Comparison of ENCODE assay signal across 7 cellular contexts in the genomic region with DNA sequence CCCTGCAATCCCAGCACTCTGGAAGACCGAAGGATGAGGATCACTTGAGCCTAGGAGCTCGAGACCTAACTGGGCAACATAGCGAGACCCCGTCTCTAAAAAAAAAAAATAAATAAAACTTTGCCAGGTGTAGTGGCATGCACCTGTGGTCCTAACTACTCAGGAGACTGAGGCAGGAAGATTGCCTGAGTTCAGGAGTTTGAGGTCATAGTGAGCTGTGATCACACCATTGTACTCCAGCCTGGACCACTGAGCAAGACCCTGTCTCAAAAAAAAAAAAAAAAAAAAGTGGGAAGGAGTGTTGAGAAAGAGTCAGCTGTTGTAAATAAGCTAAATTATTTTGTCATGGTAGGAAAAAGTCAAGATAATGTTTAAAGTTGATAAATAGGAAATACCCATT.
"Had no signal": no experiment of that assay in that cellular context is flagged by ENCODE, and none has a peak within 500 bp of the region (broad histone marks: within the 10 kb centered on the region; RNA-seq: fewer than 3 reads in every experiment).

No MANE protein-coding gene starts in this region.

- H3K27ac Mint-ChIP-seq: GM23338, H9, HFFc6 had no signal

- H3K4me3 Mint-ChIP-seq: GM23338, H9, HFFc6 had no signal

- H3K4me1 Mint-ChIP-seq: GM23338 had no signal

- H2AFZ ChIP-seq: GM23338 had no signal

- DNase-seq: H9, HFFc6, KBM-7 had no signal

- H3K4me2 ChIP-seq: GM23338 had no signal

- FAIRE-seq: H1, H54, HTR-8/SVneo had no signal

- H3K4me3 ChIP-seq: GM23338 had no signal

- ATAC-seq: GM23338 had no signal

- H3K9me3 Mint-ChIP-seq: GM23338, HFFc6 had no signal
